12 cellular contexts compared by ENCODE assay signal in the genomic region with DNA sequence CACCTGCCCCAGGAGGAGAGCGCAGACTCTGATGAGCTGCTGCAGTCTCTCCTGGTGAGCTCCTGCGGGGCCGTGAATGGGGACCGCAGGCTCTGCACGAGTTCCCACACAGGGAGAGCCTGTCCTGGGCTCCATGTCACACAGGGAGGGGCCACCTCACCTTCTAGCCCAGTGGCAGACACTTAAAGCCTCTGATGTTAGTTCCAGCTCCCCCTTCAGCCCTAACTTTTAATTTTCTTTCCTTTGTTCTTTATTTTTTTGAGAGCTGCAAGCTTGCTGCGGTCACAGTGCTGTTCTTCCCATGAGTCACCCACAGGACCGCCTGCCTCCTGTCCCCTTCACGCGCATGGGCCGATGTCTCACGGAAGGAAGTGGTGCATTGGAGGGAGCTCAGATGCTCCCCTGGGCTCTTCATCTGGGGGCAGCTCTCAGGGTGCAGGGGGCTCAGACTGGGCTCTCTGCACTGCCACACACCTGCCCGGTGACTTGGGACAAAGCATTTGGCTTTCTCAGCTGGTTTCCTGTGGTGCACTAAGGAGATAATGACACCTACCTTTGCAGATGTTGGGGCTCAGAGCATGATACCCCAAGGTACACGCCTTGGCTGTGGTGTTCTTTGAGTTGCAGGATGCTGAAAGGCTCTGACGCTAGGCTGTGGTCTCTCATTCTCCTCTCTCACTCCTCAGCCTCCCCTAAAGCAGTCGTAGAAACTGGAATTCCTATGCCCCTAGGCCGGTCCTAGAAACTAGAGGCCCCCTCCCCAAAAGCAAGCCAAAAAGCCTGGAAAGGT. TPM values are rescaled to one million over a fixed set of nuclear protein-coding genes. Genes with fewer than 3 reads are reported as not detected.
A peak's percentile ranks its signal among the peaks of the same experiment; 100 is the strongest.
DNase-seq lines count a peak whose midpoint lies in the region; ATAC-seq, FAIRE-seq and TF ChIP-seq lines count a peak whose summit lies in the region.
"Had no signal": no experiment of that assay in that cellular context is flagged by ENCODE, and none has a peak within 500 bp of the region (broad histone marks: within the 10 kb centered on the region; RNA-seq: fewer than 3 reads in every experiment).

No MANE protein-coding gene starts in this region.

- H3K27ac Mint-ChIP-seq in WTC11 (no peak overlapping the region), astrocyte (ENCODE audit: unreplicated experiment) (peak overlapping the region; percentile 63)

- TF ChIP-seq CTCF in WTC11 (IDR thresholded peaks at IDR 0.05) (no peak), astrocyte (IDR thresholded peaks at IDR 0.05; ENCODE audit: insufficient read depth, low read depth, low read length) (no peak), uterus (IDR thresholded peaks at IDR 0.05) (no peak), RWPE1 (conservative IDR thresholded peaks at IDR 0.05; ENCODE audit: low read depth) (no peak)

- DNase-seq in H4 (ENCODE audit: low spot score) (peak; percentile 53), WTC11 (ENCODE audit: low spot score) (no peak), astrocyte (ENCODE audit: low read depth) (peak; percentile 36), NCI-H2227 (lab: John Stamatoyannopoulos, UW; ENCODE audit: unreplicated experiment) (no peak), uterus (no peak), RWPE1 (ENCODE audit: low spot score) (no peak)
- peak; percentile 38 for DNase-seq in stimulated activated CD4-positive, alpha-beta T cell treated with anti-CD3 and anti-CD28 coated beads, Interleukin-1b, Interleukin-23, amount 100 ng/mL, for 48 hours
- DNase-seq: Karpas-422, mammary epithelial cell, NCI-H2227 treated with DMSO at 0.1 percent for 48 hours had no signal

- intact Hi-C loops in uterus (cut with DNase I; ENCODE audit: low total_unique reads), result loop anchor here (5.0 kb wide), 1 partner anchor 954 kb away; no protein-coding TSS in a partner anchor

- H3K27me3 ChIP-seq in astrocyte (ENCODE audit: insufficient read depth, low read length) (peaks cover 11% of the 10 kb centered on the region), uterus (no peaks in the 10 kb centered on the region)
- H3K27me3 ChIP-seq: hepatocyte had no signal

- H3K4me3 Mint-ChIP-seq in WTC11 (no peak overlapping the region), astrocyte (ENCODE audit: unreplicated experiment) (no peak overlapping the region)

- POLR2A ChIA-PET in WTC11 (lab: Charles Lee), result no interaction called here
- POLR2A ChIA-PET in RWPE1 (lab: Yijun Ruan, JAX; ENCODE audit: low non-redundant PET), result no interaction called here

- CTCF ChIA-PET in WTC11 (lab: Charles Lee), result interaction anchor here (0.9 to 2.2 kb wide), 8 partner anchors 8 to 231 kb away, joined by 3 to 10 read pairs (median 5); no protein-coding TSS in a partner anchor
- CTCF ChIA-PET in RWPE1 (lab: Yijun Ruan, JAX), result no interaction called here

- H3K9ac ChIP-seq in astrocyte (ENCODE audit: low read length), result no peak overlapping the region

- H3K9me3 Mint-ChIP-seq in WTC11 (no peaks in the 10 kb centered on the region), astrocyte (ENCODE audit: unreplicated experiment) (no peaks in the 10 kb centered on the region)

- H3K4me1 ChIP-seq in astrocyte (ENCODE audit: insufficient read depth, low read length) (peaks cover 2% of the 10 kb centered on the region), uterus (no peaks in the 10 kb centered on the region)

- no peak for FAIRE-seq in astrocyte (lab: Jason Lieb, UNC)

- H3K27me3 Mint-ChIP-seq in WTC11 (ENCODE audit: low read depth), result no peaks in the 10 kb centered on the region
- peaks cover 48% of the 10 kb centered on the region for H3K27me3 Mint-ChIP-seq in astrocyte (ENCODE audit: low read depth, unreplicated experiment)

- H3K27ac ChIP-seq in astrocyte (ENCODE audit: low read depth, low read length) (no peak overlapping the region), uterus (no peak overlapping the region), RWPE1 (no peak overlapping the region)
- H3K27ac ChIP-seq: hepatocyte had no signal

- no peak for TF ChIP-seq POLR2A in uterus (IDR thresholded peaks at IDR 0.05)

- no peaks in the 10 kb centered on the region for H3K9me3 ChIP-seq in astrocyte (ENCODE audit: insufficient read depth, low read depth, low read length)
- no peaks in the 10 kb centered on the region for H3K9me3 ChIP-seq in uterus

- H4K20me1 ChIP-seq in astrocyte (ENCODE audit: insufficient read depth, low read length), result no peaks in the 10 kb centered on the region

- no peak overlapping the region for H3K4me2 ChIP-seq in astrocyte (ENCODE audit: low read length)
- H3K4me2 ChIP-seq: hepatocyte had no signal

- H3K79me2 ChIP-seq in astrocyte (ENCODE audit: insufficient read depth, low read length), result no peaks in the 10 kb centered on the region
- H3K79me2 ChIP-seq: hepatocyte had no signal

- no peaks in the 10 kb centered on the region for H3K36me3 ChIP-seq in astrocyte (ENCODE audit: insufficient read depth, low read length)
- no peaks in the 10 kb centered on the region for H3K36me3 ChIP-seq in uterus

- no peaks in the 10 kb centered on the region for H3K36me3 Mint-ChIP-seq in WTC11
- H3K36me3 Mint-ChIP-seq in astrocyte (ENCODE audit: low read depth, unreplicated experiment), result no peaks in the 10 kb centered on the region

- ATAC-seq in WTC11 (peak; percentile 62), HG02642 (IDR thresholded peaks at IDR 0.05; ENCODE audit: poor library complexity, unreplicated experiment) (no peak)

- H3K4me3 ChIP-seq in astrocyte (ENCODE audit: insufficient read depth, low read depth, low read length) (no peak overlapping the region), uterus (no peak overlapping the region)
- H3K4me3 ChIP-seq: hepatocyte had no signal

- no peak overlapping the region for H2AFZ ChIP-seq in astrocyte (ENCODE audit: low read depth, low read length)
- H2AFZ ChIP-seq: hepatocyte had no signal

- H3K4me1 Mint-ChIP-seq in WTC11 (peaks cover 13% of the 10 kb centered on the region), astrocyte (ENCODE audit: low read depth, unreplicated experiment) (no peaks in the 10 kb centered on the region)

TF ChIP-seq in WTC11, 78 proteins besides CTCF, POLR2A, EP300 and RAD21 (continues in another document):
- TF ChIP-seq SMAD4 (CRISPR knock-in tag; IDR thresholded peaks at IDR 0.05), result no peak
- TF ChIP-seq JUN (CRISPR knock-in tag; IDR thresholded peaks at IDR 0.05), result no peak
- TF ChIP-seq, protein P1, sequence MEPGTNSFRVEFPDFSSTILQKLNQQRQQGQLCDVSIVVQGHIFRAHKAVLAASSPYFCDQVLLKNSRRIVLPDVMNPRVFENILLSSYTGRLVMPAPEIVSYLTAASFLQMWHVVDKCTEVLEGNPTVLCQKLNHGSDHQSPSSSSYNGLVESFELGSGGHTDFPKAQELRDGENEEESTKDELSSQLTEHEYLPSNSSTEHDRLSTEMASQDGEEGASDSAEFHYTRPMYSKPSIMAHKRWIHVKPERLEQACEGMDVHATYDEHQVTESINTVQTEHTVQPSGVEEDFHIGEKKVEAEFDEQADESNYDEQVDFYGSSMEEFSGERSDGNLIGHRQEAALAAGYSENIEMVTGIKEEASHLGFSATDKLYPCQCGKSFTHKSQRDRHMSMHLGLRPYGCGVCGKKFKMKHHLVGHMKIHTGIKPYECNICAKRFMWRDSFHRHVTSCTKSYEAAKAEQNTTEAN (CRISPR knock-in tag; IDR thresholded peaks at IDR 0.05), result no peak
- no peak for TF ChIP-seq ESRRA (CRISPR knock-in tag; IDR thresholded peaks at IDR 0.05; ENCODE audit: borderline replicate concordance)
- TF ChIP-seq, protein P2, sequence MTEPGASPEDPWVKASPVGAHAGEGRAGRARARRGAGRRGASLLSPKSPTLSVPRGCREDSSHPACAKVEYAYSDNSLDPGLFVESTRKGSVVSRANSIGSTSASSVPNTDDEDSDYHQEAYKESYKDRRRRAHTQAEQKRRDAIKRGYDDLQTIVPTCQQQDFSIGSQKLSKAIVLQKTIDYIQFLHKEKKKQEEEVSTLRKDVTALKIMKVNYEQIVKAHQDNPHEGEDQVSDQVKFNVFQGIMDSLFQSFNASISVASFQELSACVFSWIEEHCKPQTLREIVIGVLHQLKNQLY (CRISPR knock-in tag; IDR thresholded peaks at IDR 0.05), result no peak
- TF ChIP-seq ETV6 (CRISPR knock-in tag; IDR thresholded peaks at IDR 0.05), result no peak
- TF ChIP-seq NFE2L1 (CRISPR knock-in tag; IDR thresholded peaks at IDR 0.05), result no peak
- TF ChIP-seq, protein P3, sequence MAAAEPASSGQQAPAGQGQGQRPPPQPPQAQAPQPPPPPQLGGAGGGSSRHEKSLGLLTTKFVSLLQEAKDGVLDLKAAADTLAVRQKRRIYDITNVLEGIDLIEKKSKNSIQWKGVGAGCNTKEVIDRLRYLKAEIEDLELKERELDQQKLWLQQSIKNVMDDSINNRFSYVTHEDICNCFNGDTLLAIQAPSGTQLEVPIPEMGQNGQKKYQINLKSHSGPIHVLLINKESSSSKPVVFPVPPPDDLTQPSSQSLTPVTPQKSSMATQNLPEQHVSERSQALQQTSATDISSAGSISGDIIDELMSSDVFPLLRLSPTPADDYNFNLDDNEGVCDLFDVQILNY (CRISPR knock-in tag; IDR thresholded peaks at IDR 0.05), result no peak
- no peak for TF ChIP-seq NR2C2 (CRISPR knock-in tag; IDR thresholded peaks at IDR 0.05)
- no peak for TF ChIP-seq ZNF671 (CRISPR knock-in tag; IDR thresholded peaks at IDR 0.05)
- TF ChIP-seq NFATC4 (CRISPR knock-in tag; IDR thresholded peaks at IDR 0.05), result no peak
- TF ChIP-seq ZNF416 (CRISPR knock-in tag; IDR thresholded peaks at IDR 0.05), result no peak
- TF ChIP-seq CREB1 (CRISPR knock-in tag; IDR thresholded peaks at IDR 0.05), result no peak
- TF ChIP-seq, protein P4, sequence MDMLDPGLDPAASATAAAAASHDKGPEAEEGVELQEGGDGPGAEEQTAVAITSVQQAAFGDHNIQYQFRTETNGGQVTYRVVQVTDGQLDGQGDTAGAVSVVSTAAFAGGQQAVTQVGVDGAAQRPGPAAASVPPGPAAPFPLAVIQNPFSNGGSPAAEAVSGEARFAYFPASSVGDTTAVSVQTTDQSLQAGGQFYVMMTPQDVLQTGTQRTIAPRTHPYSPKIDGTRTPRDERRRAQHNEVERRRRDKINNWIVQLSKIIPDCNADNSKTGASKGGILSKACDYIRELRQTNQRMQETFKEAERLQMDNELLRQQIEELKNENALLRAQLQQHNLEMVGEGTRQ (CRISPR knock-in tag; IDR thresholded peaks at IDR 0.05), result no peak
- no peak for TF ChIP-seq FOXK1 (CRISPR knock-in tag; IDR thresholded peaks at IDR 0.05)
- TF ChIP-seq ZNF317 (CRISPR knock-in tag; IDR thresholded peaks at IDR 0.05; ENCODE audit: borderline replicate concordance, low read depth), result no peak

RNA-seq across cellular contexts. Expression of a gene that starts 37.2 kb away (rescaled TPM):
- 147 and 171 TPM in 2 replicates for total RNA-seq in H4 (2014; rRNA removed; shearing (Covaris generic))
- total RNA-seq in WTC11 (2021), result 146 to 166 TPM (median 157 TPM) in 3 replicates
- 417 and 467 TPM in 2 replicates for total RNA-seq in astrocyte
- 100 to 1,000 TPM in 1 of 4 donors, 10 to 100 TPM in 3; 26.6 to 254 (median 59.8) TPM for total RNA-seq in uterus

Comparison
In these comparisons a context has a peak if more than half of its experiments do, and no peak if none do; other contexts are left out.
1. DNase-seq: peak in H4 (single experiment), astrocyte (single experiment) and stimulated activated CD4-positive, alpha-beta T cell treated with anti-CD3 and anti-CD28 coated beads, Interleukin-1b, Interleukin-23, amount 100 ng/mL, for 48 hours (single experiment); none in WTC11 (single experiment), NCI-H2227 (single experiment), uterus (0 of 2) and RWPE1 (single experiment).